Comparison of ENCODE assay signal across 26 cellular contexts in the genomic region with DNA sequence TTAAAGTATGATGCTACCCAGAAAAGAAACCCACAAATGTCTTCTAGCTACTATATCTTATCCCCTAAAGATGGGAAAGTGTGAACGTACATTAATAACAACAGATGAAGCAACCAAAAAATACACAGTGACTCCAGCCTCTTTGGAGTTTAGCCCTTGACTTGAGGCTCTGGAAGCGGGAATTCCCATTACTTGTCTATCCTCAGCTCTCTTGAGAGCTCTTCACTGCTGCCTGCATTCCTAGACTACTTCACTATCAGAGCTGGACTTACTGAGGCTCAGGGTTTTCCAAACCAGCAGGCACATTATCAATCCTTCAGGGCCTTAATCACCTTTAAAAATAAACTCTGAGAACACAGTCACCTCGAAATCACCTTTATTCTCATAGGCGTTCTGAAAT. TPM values are rescaled to one million over a fixed set of nuclear protein-coding genes. Genes with fewer than 3 reads are reported as not detected.
"Had no signal": no experiment of that assay in that cellular context is flagged by ENCODE, and none has a peak within 500 bp of the region (broad histone marks: within the 10 kb centered on the region; RNA-seq: fewer than 3 reads in every experiment).

No MANE protein-coding gene starts in this region.

- ATAC-seq: activated T-helper 17 cell treated with anti-CD3 and anti-CD28 coated beads, Interleukin-2, amount 50 U/mL, for 72 hours; Panc1; Right ventricle myocardium inferior; T-cell had no signal

- H3K4me1 Mint-ChIP-seq: activated naive CD4-positive, alpha-beta T cell treated with anti-CD3 and anti-CD28 coated beads, Interleukin-2, amount 10 ng/mL, durations not matched to agents 7 days and 5 days; activated T-helper 17 cell treated with anti-CD3 and anti-CD28 coated beads, Interleukin-2, amount 50 U/mL, for 72 hours; T-cell had no signal

- H3K9me3 Mint-ChIP-seq: activated CD4-positive, alpha-beta memory T cell treated with anti-CD3 and anti-CD28 coated beads for 36 hours; activated CD4-positive, alpha-beta T cell treated with anti-CD3 and anti-CD28 coated beads, Interleukin-2, amount 10 ng/mL, durations not matched to agents 7 days and 5 days; activated naive CD4-positive, alpha-beta T cell treated with anti-CD3 and anti-CD28 coated beads, Interleukin-2, amount 10 ng/mL, durations not matched to agents 7 days and 5 days; activated naive CD8-positive, alpha-beta T cell treated with anti-CD3 and anti-CD28 coated beads for 36 hours; activated T-helper 17 cell treated with anti-CD3 and anti-CD28 coated beads, Interleukin-2, amount 50 U/mL, for 72 hours; T-cell had no signal

- H3K4me3 Mint-ChIP-seq: activated CD4-positive, alpha-beta memory T cell treated with anti-CD3 and anti-CD28 coated beads for 36 hours; activated CD4-positive, alpha-beta T cell treated with anti-CD3 and anti-CD28 coated beads, Interleukin-2, amount 10 ng/mL, durations not matched to agents 7 days and 5 days; activated naive CD4-positive, alpha-beta T cell treated with anti-CD3 and anti-CD28 coated beads, Interleukin-2, amount 10 ng/mL, durations not matched to agents 7 days and 5 days; activated naive CD8-positive, alpha-beta T cell treated with anti-CD3 and anti-CD28 coated beads for 36 hours; activated T-helper 17 cell treated with anti-CD3 and anti-CD28 coated beads, Interleukin-2, amount 50 U/mL, for 72 hours; T-cell had no signal

- DNase-seq: activated CD4-positive, alpha-beta memory T cell treated with anti-CD3 and anti-CD28 coated beads for 36 hours; activated CD4-positive, alpha-beta T cell treated with anti-CD3 and anti-CD28 coated beads, Interleukin-2, amount 10 ng/mL, durations not matched to agents 7 days and 5 days; activated CD4-positive, CD25-positive, alpha-beta regulatory T cell; activated gamma-delta T cell; activated naive CD4-positive, alpha-beta T cell treated with anti-CD3 and anti-CD28 coated beads, Interleukin-2, amount 10 ng/mL, durations not matched to agents 7 days and 5 days; activated naive CD8-positive, alpha-beta T cell treated with anti-CD3 and anti-CD28 coated beads for 36 hours; activated T-cell treated with anti-CD3 and anti-CD28 coated beads for 4 hours; activated T-cell treated with anti-CD3 and anti-CD28 coated beads, Interleukin-2, amount 50 U/mL, for 48 hours; caudate nucleus; NCI-H1048; NCI-H146; NCI-H187 treated with DMSO at 0.1 percent for 48 hours; NCI-H2171; NCI-H2227 treated with DMSO at 0.1 percent for 48 hours; NCI-H526; NCI-H774; T-cell; T-helper 2 cell; T1000 had no signal

- H3K36me3 Mint-ChIP-seq: activated CD4-positive, alpha-beta memory T cell treated with anti-CD3 and anti-CD28 coated beads for 36 hours; activated naive CD4-positive, alpha-beta T cell treated with anti-CD3 and anti-CD28 coated beads, Interleukin-2, amount 10 ng/mL, durations not matched to agents 7 days and 5 days; activated naive CD8-positive, alpha-beta T cell treated with anti-CD3 and anti-CD28 coated beads for 36 hours; T-cell had no signal

- H3K4me3 ChIP-seq: SK-N-MC had no signal

- H3K27ac Mint-ChIP-seq: activated CD4-positive, alpha-beta memory T cell treated with anti-CD3 and anti-CD28 coated beads for 36 hours; activated CD4-positive, alpha-beta T cell treated with anti-CD3 and anti-CD28 coated beads, Interleukin-2, amount 10 ng/mL, durations not matched to agents 7 days and 5 days; activated naive CD4-positive, alpha-beta T cell treated with anti-CD3 and anti-CD28 coated beads, Interleukin-2, amount 10 ng/mL, durations not matched to agents 7 days and 5 days; activated naive CD8-positive, alpha-beta T cell treated with anti-CD3 and anti-CD28 coated beads for 36 hours; activated T-helper 17 cell treated with anti-CD3 and anti-CD28 coated beads, Interleukin-2, amount 50 U/mL, for 72 hours; T-cell had no signal

- H3K27ac ChIP-seq: SK-N-MC had no signal

RNA-seq across cellular contexts. Expression of gene NME5, which starts 1.0 kb away (rescaled TPM):
- total RNA-seq: activated CD4-positive, alpha-beta memory T cell treated with anti-CD3 and anti-CD28 coated beads for 36 hours; activated CD4-positive, alpha-beta T cell treated with anti-CD3 and anti-CD28 coated beads, Interleukin-2, amount 10 ng/mL, durations not matched to agents 7 days and 5 days; activated CD8-positive, alpha-beta memory T cell treated with anti-CD3 and anti-CD28 coated beads for 36 hours; activated naive CD8-positive, alpha-beta T cell treated with anti-CD3 and anti-CD28 coated beads for 36 hours; activated T-helper 17 cell treated with anti-CD3 and anti-CD28 coated beads, Interleukin-2, amount 50 U/mL, for 72 hours; T-cell had no signal

RNA-seq across cellular contexts. Expression of gene WNT8A, which starts 56.4 kb away (rescaled TPM):
- total RNA-seq: activated CD4-positive, alpha-beta memory T cell treated with anti-CD3 and anti-CD28 coated beads for 36 hours; activated CD4-positive, alpha-beta T cell treated with anti-CD3 and anti-CD28 coated beads, Interleukin-2, amount 10 ng/mL, durations not matched to agents 7 days and 5 days; activated CD8-positive, alpha-beta memory T cell treated with anti-CD3 and anti-CD28 coated beads for 36 hours; activated naive CD8-positive, alpha-beta T cell treated with anti-CD3 and anti-CD28 coated beads for 36 hours; activated T-helper 17 cell treated with anti-CD3 and anti-CD28 coated beads, Interleukin-2, amount 50 U/mL, for 72 hours; NCI-H460; Right ventricle myocardium inferior; T-cell had no signal
- polyA plus RNA-seq: adipose tissue had no signal
